ENCODE assay signal across 13 cellular contexts in the genomic region with DNA sequence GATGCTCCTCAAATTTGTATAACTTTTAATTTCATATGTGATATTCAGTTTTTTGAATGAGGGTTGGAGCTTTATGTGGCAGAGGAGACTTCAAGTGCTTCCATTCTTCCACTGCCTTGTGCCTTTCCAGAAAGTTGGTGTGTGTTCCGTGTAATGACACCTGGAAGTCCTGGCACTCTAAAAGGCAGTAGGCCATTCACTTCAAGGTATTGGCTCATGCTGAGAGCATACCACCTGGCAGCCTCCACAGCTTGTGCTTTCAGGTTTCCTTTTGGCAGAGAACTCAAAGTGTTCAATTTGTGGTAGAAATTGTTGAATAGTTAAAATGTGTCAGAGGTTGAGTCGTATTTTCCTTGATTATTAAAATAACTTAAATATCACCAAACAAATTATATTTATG.
"Had no signal": no experiment of that assay in that cellular context is flagged by ENCODE, and none has a peak within 500 bp of the region (broad histone marks: within the 10 kb centered on the region; RNA-seq: fewer than 3 reads in every experiment).

No MANE protein-coding gene starts in this region.

- DNase-seq: activated CD4-positive, alpha-beta memory T cell treated with anti-CD3 and anti-CD28 coated beads, Interleukin-2, amount 10 ng/mL, durations not matched to agents 7 days and 5 days; activated gamma-delta T cell; activated naive CD8-positive, alpha-beta T cell treated with anti-CD3 and anti-CD28 coated beads for 36 hours; activated T-cell treated with anti-CD3 and anti-CD28 coated beads, Interleukin-2, amount 50 U/mL, for 48 hours; esophagus squamous epithelium; foreskin fibroblast; islet precursor cell; left lung; mucosa of descending colon; naive thymus-derived CD8-positive, alpha-beta T cell; posterior cingulate gyrus; stomach had no signal

- FAIRE-seq: urothelium cell line had no signal
